26 cellular contexts compared by ENCODE assay signal in the genomic region with DNA sequence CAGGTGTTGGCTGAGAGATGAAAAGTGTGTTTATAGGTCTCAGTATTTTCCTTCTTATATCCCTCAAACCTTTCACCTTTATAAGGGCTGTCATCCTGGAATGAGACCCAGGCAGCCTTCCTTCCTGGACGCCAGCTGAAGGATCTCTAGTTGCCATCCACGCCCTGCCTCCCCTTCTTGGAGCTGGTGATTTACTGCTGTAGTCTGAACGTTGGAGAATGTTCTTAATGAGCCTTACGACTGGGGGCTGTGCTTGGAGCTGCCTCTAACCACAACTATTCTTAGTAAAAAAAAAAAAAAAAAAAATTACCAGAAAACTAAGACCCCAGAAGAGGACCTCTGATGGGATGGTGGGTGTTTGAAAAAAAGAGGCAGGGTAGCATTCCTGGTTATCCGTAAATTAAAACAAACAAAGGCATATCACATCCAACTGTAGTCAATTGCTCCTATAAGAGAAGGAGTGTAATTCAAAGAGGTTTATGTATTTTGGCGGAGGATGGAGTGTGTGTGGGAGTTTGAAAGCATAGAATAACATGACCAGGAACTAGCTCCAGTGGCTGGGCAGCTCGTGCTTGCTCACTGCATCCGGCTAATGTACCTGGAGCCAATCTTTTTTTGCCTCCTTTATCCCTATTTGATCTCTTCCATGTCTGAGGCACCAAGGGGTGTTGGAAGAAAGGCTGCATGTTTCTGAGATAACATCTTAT.
DNase-seq lines count a peak whose midpoint lies in the region; ATAC-seq and TF ChIP-seq lines count a peak whose summit lies in the region.
"Had no signal": no experiment of that assay in that cellular context is flagged by ENCODE, and none has a peak within 500 bp of the region (broad histone marks: within the 10 kb centered on the region; RNA-seq: fewer than 3 reads in every experiment).

No MANE protein-coding gene starts in this region.

- H3K27me3 ChIP-seq in colonic mucosa: no peaks in the 10 kb centered on the region
- no peaks in the 10 kb centered on the region for H3K27me3 ChIP-seq in Caco-2 (replicated peaks; ENCODE audit: control insufficient read depth, insufficient read depth, low read length)
- H3K27me3 ChIP-seq in tibial nerve: no peaks in the 10 kb centered on the region
- H3K27me3 ChIP-seq: BLaER1 treated with 17β-estradiol and CSF1 and Interleukin-3, amounts not matched to agents 10 nM and 100 nM; cardiac muscle cell; suprapubic skin had no signal

- WGBS in tibial nerve, 2 donors: 34 to 35% methylated on average over 8 of the region's 8 CpGs

- POLR2A ChIA-PET in Caco-2 (lab: Charles Lee): no interaction called here

- H3K9me3 ChIP-seq in colonic mucosa (no peaks in the 10 kb centered on the region), Caco-2 (no peaks in the 10 kb centered on the region), tibial nerve (no peaks in the 10 kb centered on the region)
- H3K9me3 ChIP-seq: A549, esophagus squamous epithelium, suprapubic skin had no signal

- H3K9ac ChIP-seq in colonic mucosa (ENCODE audit: low read depth in 2 of 2, low read length in 2 of 2): no peak overlapping the region
- H3K9ac ChIP-seq: BLaER1 treated with 17β-estradiol and CSF1 and Interleukin-3, amounts not matched to agents 10 nM and 100 nM had no signal

- H3K4me3 ChIP-seq in colonic mucosa (no peak overlapping the region), Caco-2 (ENCODE audit: low read depth, low read length) (no peak overlapping the region), tibial nerve (no peak overlapping the region)
- H3K4me3 ChIP-seq: A549; BLaER1 treated with 17β-estradiol and CSF1 and Interleukin-3, amounts not matched to agents 10 nM and 100 nM; cardiac muscle cell; esophagus squamous epithelium; lung; suprapubic skin had no signal

- no peak for TF ChIP-seq CTCF in colonic mucosa (IDR thresholded peaks at IDR 0.05)
- TF ChIP-seq CTCF in nephron progenitor cell (IDR thresholded peaks at IDR 0.05): no peak
- no peak for TF ChIP-seq CTCF in Caco-2 (IDR thresholded peaks at IDR 0.05; ENCODE audit: insufficient read depth in 1 of 2, low read depth in 1 of 2, low read length in 1 of 2, severe bottlenecking in 1 of 2, unreplicated experiment in 1 of 2)
- no peak for TF ChIP-seq CTCF in tibial nerve (IDR thresholded peaks at IDR 0.05)

- no peaks in the 10 kb centered on the region for H3K36me3 ChIP-seq in colonic mucosa
- no peaks in the 10 kb centered on the region for H3K36me3 ChIP-seq in Caco-2 (ENCODE audit: control insufficient read depth, insufficient read depth, low read length)
- no peaks in the 10 kb centered on the region for H3K36me3 ChIP-seq in tibial nerve
- H3K36me3 ChIP-seq: BLaER1 treated with 17β-estradiol and CSF1 and Interleukin-3, amounts not matched to agents 10 nM and 100 nM; cardiac muscle cell; esophagus squamous epithelium; suprapubic skin; WERI-Rb-1 had no signal

- DNase-seq in A172 (ENCODE audit: low spot score): peak; percentile 13
- DNase-seq in NCI-H226: peak; percentile 33
- DNase-seq in colonic mucosa: peak; percentile 52
- peak; percentile 36 for DNase-seq in nephron progenitor cell
- no peak for DNase-seq in Caco-2
- no peak for DNase-seq in tibial nerve (ENCODE audit: low spot score in 2 of 2)
- no peak for DNase-seq in NCI-H2227 (lab: John Stamatoyannopoulos, UW; ENCODE audit: unreplicated experiment)
- DNase-seq: activated CD4-positive, alpha-beta memory T cell treated with anti-CD3 and anti-CD28 coated beads for 36 hours; activated naive CD4-positive, alpha-beta T cell treated with anti-CD3 and anti-CD28 coated beads, Interleukin-2, amount 50 U/mL, for 16 hours; activated T-cell treated with anti-CD3 and anti-CD28 coated beads, Interleukin-2, amount 50 U/mL, for 24 hours; esophagus squamous epithelium; glutamatergic neuron; naive thymus-derived CD4-positive, alpha-beta T cell; NCI-H1436 treated with DMSO at 0.1 percent for 48 hours; NCI-H510A; Right ventricle myocardium superior; small intestine; stimulated activated CD4-positive, alpha-beta T cell treated with anti-CD3 and anti-CD28 coated beads, Interleukin-4, amount 100 ng/mL, for 24 hours; WERI-Rb-1 had no signal

- no TSS peak for BruUV-seq in Caco-2 (replicated peaks; lab: Mats Ljungman, UMichigan)

- H3K27ac ChIP-seq in colonic mucosa (no peak overlapping the region), tibial nerve (no peak overlapping the region)
- H3K27ac ChIP-seq: A549; BLaER1 treated with 17β-estradiol and CSF1 and Interleukin-3, amounts not matched to agents 10 nM and 100 nM; cardiac muscle cell; esophagus squamous epithelium; suprapubic skin; WERI-Rb-1 had no signal

- no peak for TF ChIP-seq EP300 in tibial nerve (IDR thresholded peaks at IDR 0.05)

- no peaks in the 10 kb centered on the region for H3K36me3 Mint-ChIP-seq in nephron progenitor cell (ENCODE audit: low read depth)
- H3K36me3 Mint-ChIP-seq in Caco-2 (ENCODE audit: insufficient read depth, unreplicated experiment): no peaks in the 10 kb centered on the region
- H3K36me3 Mint-ChIP-seq: activated CD4-positive, alpha-beta memory T cell treated with anti-CD3 and anti-CD28 coated beads for 36 hours had no signal

- H3K27ac Mint-ChIP-seq in nephron progenitor cell: no peak overlapping the region
- no peak overlapping the region for H3K27ac Mint-ChIP-seq in Caco-2 (ENCODE audit: unreplicated experiment)
- H3K27ac Mint-ChIP-seq: activated CD4-positive, alpha-beta memory T cell treated with anti-CD3 and anti-CD28 coated beads for 36 hours; activated T-cell treated with anti-CD3 and anti-CD28 coated beads, Interleukin-2, amount 50 U/mL, for 24 hours; T-helper 1 cell treated with Interleukin-12 subunit alpha and Interleukin-12 subunit beta and Interleukin-4 antibody, amounts not matched to agents 30 μg/mL and 1 μg/mL, for 36 hours had no signal

- intact Hi-C loops in colonic mucosa (cut with DNase I): no loop called here
- intact Hi-C loops in Caco-2 (cut with micrococcal nuclease; ENCODE audit: unreplicated experiment): no loop called here

- no peaks in the 10 kb centered on the region for H3K4me1 ChIP-seq in colonic mucosa
- H3K4me1 ChIP-seq in Caco-2: no peaks in the 10 kb centered on the region
- peaks cover 0 to 5% (median 0%) of the 10 kb centered on the region in 4 donors for H3K4me1 ChIP-seq in tibial nerve
- H3K4me1 ChIP-seq: A549; BLaER1 treated with 17β-estradiol and CSF1 and Interleukin-3, amounts not matched to agents 10 nM and 100 nM; esophagus squamous epithelium; suprapubic skin had no signal

- H3K9me3 Mint-ChIP-seq in nephron progenitor cell (no peaks in the 10 kb centered on the region), Caco-2 (ENCODE audit: unreplicated experiment) (no peaks in the 10 kb centered on the region)
- H3K9me3 Mint-ChIP-seq: activated CD4-positive, alpha-beta memory T cell treated with anti-CD3 and anti-CD28 coated beads for 36 hours had no signal

- CTCF ChIA-PET in Caco-2 (lab: Charles Lee): no interaction called here

- no peak for ATAC-seq in GM19324 (IDR thresholded peaks at IDR 0.05; ENCODE audit: low FRiP score, unreplicated experiment)
- ATAC-seq: A549; naive thymus-derived CD4-positive, alpha-beta T cell had no signal

- TF ChIP-seq POLR2A in tibial nerve (IDR thresholded peaks at IDR 0.05): no peak

- H3K27me3 Mint-ChIP-seq in nephron progenitor cell (ENCODE audit: low read depth, poor library complexity): peaks cover 20% of the 10 kb centered on the region
- H3K27me3 Mint-ChIP-seq in Caco-2 (ENCODE audit: insufficient read depth, unreplicated experiment): no peaks in the 10 kb centered on the region
- H3K27me3 Mint-ChIP-seq: activated CD4-positive, alpha-beta memory T cell treated with anti-CD3 and anti-CD28 coated beads for 36 hours; activated T-cell treated with anti-CD3 and anti-CD28 coated beads, Interleukin-2, amount 50 U/mL, for 24 hours had no signal

- peaks cover 21% of the 10 kb centered on the region for H3K4me1 Mint-ChIP-seq in nephron progenitor cell
- H3K4me1 Mint-ChIP-seq in Caco-2 (ENCODE audit: low read depth, unreplicated experiment): no peaks in the 10 kb centered on the region

- no peak overlapping the region for H3K4me3 Mint-ChIP-seq in nephron progenitor cell
- no peak overlapping the region for H3K4me3 Mint-ChIP-seq in Caco-2 (ENCODE audit: unreplicated experiment)
- H3K4me3 Mint-ChIP-seq: activated CD4-positive, alpha-beta memory T cell treated with anti-CD3 and anti-CD28 coated beads for 36 hours; activated T-cell treated with anti-CD3 and anti-CD28 coated beads, Interleukin-2, amount 50 U/mL, for 24 hours; T-helper 1 cell treated with Interleukin-12 subunit alpha and Interleukin-12 subunit beta and Interleukin-4 antibody, amounts not matched to agents 30 μg/mL and 1 μg/mL, for 36 hours had no signal

Comparison
In these comparisons a context has a peak if more than half of its experiments do, and no peak if none do; other contexts are left out.
1. DNase-seq: peak in A172 (single experiment), NCI-H226 (single experiment), colonic mucosa (single experiment) and nephron progenitor cell (single experiment); none in Caco-2 (0 of 2), tibial nerve (0 of 2) and NCI-H2227 (single experiment).